Comparison of ENCODE assay signal across 8 cellular contexts in genomic region chr15:73052679-73053397, GRCh38. TPM values are rescaled to one million over a fixed set of nuclear protein-coding genes. Genes with fewer than 3 reads are reported as not detected.
DNase-seq lines count a peak whose midpoint lies in the region; ATAC-seq and TF ChIP-seq lines count a peak whose summit lies in the region.

No MANE protein-coding gene starts in this region.

- no peaks in the 10 kb centered on the region for H3K9me3 ChIP-seq in suprapubic skin

- peaks cover 4% of the 10 kb centered on the region for H3K27me3 ChIP-seq in suprapubic skin

- in situ Hi-C loops in GM13976 (cut with MboI; ENCODE audit: low sequenced_read_pairs, unreplicated experiment), result no loop called here

- H3K27ac ChIP-seq in suprapubic skin, result peak overlapping the region; percentile 94

- H3K36me3 ChIP-seq in suprapubic skin, result no peaks in the 10 kb centered on the region

- peak; percentile 46 for DNase-seq in GM13976 (ENCODE audit: low spot score)
- peak; percentile 21 for DNase-seq in NCI-H774 (lab: John Stamatoyannopoulos, UW)
- DNase-seq in activated T-cell treated with anti-CD3 and anti-CD28 coated beads, Interleukin-2, amount 50 U/mL, for 1 hour, result peak; percentile 31
- peak; percentile 26 for DNase-seq in fibroblast of mammary gland (ENCODE audit: low read depth)
- DNase-seq in myocyte (ENCODE audit: low read depth), result peak; percentile 20
- DNase-seq in suprapubic skin (ENCODE audit: low spot score in 2 of 2), result peak; percentile 66 to 81
- DNase-seq in effector CD8-positive, alpha-beta T cell (lab: John Stamatoyannopoulos, UW), result no peak

- H3K4me3 ChIP-seq in fibroblast of mammary gland (ENCODE audit: control insufficient read depth, low read depth, low read length) (peak overlapping the region; percentile 59), suprapubic skin (peak overlapping the region; percentile 96)

- 2% methylated on average over 15 of the region's 59 CpGs for WGBS in suprapubic skin

- TF ChIP-seq POLR2A in suprapubic skin (IDR thresholded peaks at IDR 0.05), result no peak

- peak; percentile 18 for ATAC-seq in HG03103 (IDR thresholded peaks at IDR 0.05; ENCODE audit: low read depth, unreplicated experiment)

- peaks cover 26% of the 10 kb centered on the region for H3K4me1 ChIP-seq in suprapubic skin

- peak; percentile 20 for TF ChIP-seq CTCF in GM13976 (IDR thresholded peaks at IDR 0.05; ENCODE audit: borderline replicate concordance, control extremely low read depth, extremely low read depth, insufficient read depth, missing control alignments)
- TF ChIP-seq CTCF in fibroblast of mammary gland (conservative IDR thresholded peaks at IDR 0.05; ENCODE audit: control insufficient read depth, insufficient read depth, low read depth, low read length), result no peak
- no peak for TF ChIP-seq CTCF in suprapubic skin (IDR thresholded peaks at IDR 0.05)

- TF ChIP-seq EP300 in suprapubic skin (IDR thresholded peaks at IDR 0.05), result no peak

RNA-seq across cellular contexts. Expression of gene NEO1, which starts 0.6 kb away (rescaled TPM):
- 3.5 and 4.5 TPM in 2 replicates for total RNA-seq in myocyte
- polyA plus RNA-seq in myocyte (2012), result 2.3 TPM
- total RNA-seq in suprapubic skin, result 100 to 1,000 TPM in 3 of 4 donors, 10 to 100 TPM in 1; 74.0 to 117 (median 107) TPM

Comparison
In these comparisons a context has a peak if more than half of its experiments do, and no peak if none do; other contexts are left out.
1. RNA of gene NEO1, which starts 0.6 kb away (total RNA-seq): 74.0 to 117 TPM in suprapubic skin; 3.5 to 4.5 TPM in myocyte; every median in the first group is over 10 times any median in the second.